ENCODE assay signal across 9 cellular contexts in the genomic region with DNA sequence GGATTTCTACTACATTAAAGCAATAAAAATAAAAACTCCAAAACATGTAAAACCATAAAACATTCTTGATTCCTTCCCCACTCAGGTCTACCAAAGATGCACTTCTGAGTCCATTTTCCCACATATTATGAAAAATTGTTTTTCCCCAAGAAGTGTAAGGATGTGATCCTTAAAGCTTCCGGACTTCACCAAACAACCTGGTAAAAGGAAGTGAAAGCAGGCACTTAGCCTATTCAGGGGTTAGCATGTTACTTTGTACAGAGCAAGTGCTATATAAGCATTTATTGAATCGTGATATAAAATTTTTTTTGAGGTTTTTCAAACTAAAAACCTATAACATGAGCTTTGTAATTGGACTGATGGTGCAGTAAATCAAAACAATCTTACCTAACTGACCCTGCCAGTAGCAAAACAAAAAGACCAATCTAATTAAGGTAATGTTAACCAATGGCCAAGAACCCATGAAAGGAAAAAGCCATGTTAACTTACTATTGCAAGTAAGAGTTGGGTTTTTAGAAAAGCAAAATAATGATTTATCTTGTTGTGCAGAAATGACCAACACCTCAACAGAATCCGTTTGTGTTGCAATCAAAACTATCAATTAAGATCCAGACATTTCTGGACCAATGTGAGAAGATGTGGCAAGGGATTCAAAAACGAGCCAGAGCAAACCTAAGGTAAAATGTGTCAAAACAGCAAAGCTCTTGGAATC. TPM values are rescaled to one million over a fixed set of nuclear protein-coding genes. Genes with fewer than 3 reads are reported as not detected.
DNase-seq lines count a peak whose midpoint lies in the region; ATAC-seq, FAIRE-seq and TF ChIP-seq lines count a peak whose summit lies in the region.
"Had no signal": no experiment of that assay in that cellular context is flagged by ENCODE, and none has a peak within 500 bp of the region (broad histone marks: within the 10 kb centered on the region; RNA-seq: fewer than 3 reads in every experiment).

No MANE protein-coding gene starts in this region.

- H3K4me1 ChIP-seq in kidney (ENCODE audit: control insufficient read depth in 1 of 2, insufficient read depth in 1 of 2, low read depth in 1 of 2, low read length in 2 of 2), result peaks cover 20 to 24% of the 10 kb centered on the region in 2 donors
- peaks cover 43 to 58% of the 10 kb centered on the region in 2 donors for H3K4me1 ChIP-seq in thyroid gland

- peak overlapping the region in 1 of 2 donors; percentile 91 for H3K27ac ChIP-seq in kidney (ENCODE audit: low read depth in 2 of 2, low read length in 2 of 2)
- H3K27ac ChIP-seq in thyroid gland, result peak overlapping the region in 2 of 3 donors; percentile 93 to 94

- H3K9me3 ChIP-seq in kidney (ENCODE audit: control insufficient read depth in 1 of 2, low read length in 2 of 2) (no peaks in the 10 kb centered on the region), thyroid gland (no peaks in the 10 kb centered on the region)

- TF ChIP-seq POLR2A in thyroid gland (IDR thresholded peaks at IDR 0.05), result no peak

- peaks cover 65% of the 10 kb centered on the region for H3K4me1 Mint-ChIP-seq in activated T-cell treated with anti-CD3 and anti-CD28 coated beads, Interleukin-2, amount 50 U/mL, for 24 hours (ENCODE audit: low read depth)

- peaks cover 35% of the 10 kb centered on the region for H3K36me3 Mint-ChIP-seq in activated T-cell treated with anti-CD3 and anti-CD28 coated beads, Interleukin-2, amount 50 U/mL, for 24 hours (ENCODE audit: low read depth)
- peaks cover 19 to 29% of the 10 kb centered on the region in 2 donors for H3K36me3 Mint-ChIP-seq in activated naive CD4-positive, alpha-beta T cell treated with anti-CD3 and anti-CD28 coated beads, Interleukin-2, amount 50 U/mL, for 72 hours

- WGBS in thyroid gland, 2 donors, result 12 to 21% methylated on average over 4 of the region's 4 CpGs

- peak overlapping the region; percentile 94 for H3K4me3 Mint-ChIP-seq in activated T-cell treated with anti-CD3 and anti-CD28 coated beads, Interleukin-2, amount 50 U/mL, for 24 hours

- peak overlapping the region; percentile 71 to 86 for H3K4me3 ChIP-seq in kidney (ENCODE audit: low read length in 2 of 2)
- H3K4me3 ChIP-seq in thyroid gland (replicated peaks in 1 of 3), result peak overlapping the region in 1 of 3 donors; percentile 89

- no peaks in the 10 kb centered on the region for H3K27me3 Mint-ChIP-seq in activated T-cell treated with anti-CD3 and anti-CD28 coated beads, Interleukin-2, amount 50 U/mL, for 24 hours

- TF ChIP-seq CTCF in kidney (IDR thresholded peaks at IDR 0.05; ENCODE audit: borderline replicate concordance, extremely low read depth, insufficient read depth) (no peak), thyroid gland (IDR thresholded peaks at IDR 0.05) (no peak), GM10266 (IDR thresholded peaks at IDR 0.05; ENCODE audit: control insufficient read depth, insufficient read depth, low read depth, missing control alignments) (no peak)

- no peak for DNase-seq in activated T-cell treated with anti-CD3 and anti-CD28 coated beads, Interleukin-2, amount 50 U/mL, for 24 hours
- no peak for DNase-seq in activated T-cell treated with anti-CD3 and anti-CD28 coated beads, Interleukin-2, amount 50 U/mL, for 1 hour
- no peak for DNase-seq in activated naive CD4-positive, alpha-beta T cell treated with anti-CD3 and anti-CD28 coated beads, Interleukin-2, amount 50 U/mL, for 72 hours (ENCODE audit: low spot score in 2 of 2)
- DNase-seq in kidney, result no peak
- DNase-seq in thyroid gland, result no peak
- no peak for DNase-seq in GM10266 (ENCODE audit: extremely low spot score)
- DNase-seq in DMS153 treated with DMSO at 0.1 percent for 48 hours (lab: John Stamatoyannopoulos, UW; ENCODE audit: unreplicated experiment), result no peak
- no peak for DNase-seq in SW 1271 (lab: John Stamatoyannopoulos, UW)
- DNase-seq: activated CD8-positive, alpha-beta memory T cell treated with anti-CD3 and anti-CD28 coated beads for 24 hours had no signal

- intact Hi-C loops in kidney (cut with DNase I), result no loop called here
- intact Hi-C loops in thyroid gland (cut with DNase I), result loop anchor here (10.0 kb wide), 1 partner anchor 163 kb away; no protein-coding TSS in a partner anchor

- peak overlapping the region; percentile 74 to 75 for H3K9ac ChIP-seq in kidney (ENCODE audit: low read length in 2 of 2)

- ATAC-seq in activated naive CD4-positive, alpha-beta T cell treated with anti-CD3 and anti-CD28 coated beads, Interleukin-2, amount 50 U/mL, for 72 hours, result no peak

- no peak for FAIRE-seq in kidney (lab: Jason Lieb, UNC)

- H3K27ac Mint-ChIP-seq in activated T-cell treated with anti-CD3 and anti-CD28 coated beads, Interleukin-2, amount 50 U/mL, for 24 hours, result peak overlapping the region; percentile 97
- peak overlapping the region; percentile 94 to 100 for H3K27ac Mint-ChIP-seq in activated naive CD4-positive, alpha-beta T cell treated with anti-CD3 and anti-CD28 coated beads, Interleukin-2, amount 50 U/mL, for 72 hours

- H3K27me3 ChIP-seq in thyroid gland, result no peaks in the 10 kb centered on the region

- H3K36me3 ChIP-seq in kidney (ENCODE audit: control insufficient read depth in 1 of 2, insufficient read depth in 2 of 2, low read length in 2 of 2) (no peaks in the 10 kb centered on the region), thyroid gland (no peaks in the 10 kb centered on the region)

- H3K9me3 Mint-ChIP-seq in activated T-cell treated with anti-CD3 and anti-CD28 coated beads, Interleukin-2, amount 50 U/mL, for 24 hours, result no peaks in the 10 kb centered on the region
- H3K9me3 Mint-ChIP-seq in activated naive CD4-positive, alpha-beta T cell treated with anti-CD3 and anti-CD28 coated beads, Interleukin-2, amount 50 U/mL, for 72 hours, result no peaks in the 10 kb centered on the region

RNA-seq across cellular contexts. Expression of gene SETD2, which starts 1.8 kb away (rescaled TPM):
- total RNA-seq in activated naive CD4-positive, alpha-beta T cell treated with anti-CD3 and anti-CD28 coated beads, Interleukin-2, amount 50 U/mL, for 72 hours, result 10 to 100 TPM; 35.3 to 42.0 TPM
- 49.9 TPM for total RNA-seq in kidney
- polyA plus RNA-seq in kidney (ENCODE audit: insufficient read depth, low read depth, low replicate concordance), result 10.5 TPM
- 100 to 1,000 TPM in 1 of 4 donors, 10 to 100 TPM in 3; 74.3 to 128 (median 85.5) TPM for total RNA-seq in thyroid gland
